ENCODE assay signal across 9 cellular contexts in the genomic region with DNA sequence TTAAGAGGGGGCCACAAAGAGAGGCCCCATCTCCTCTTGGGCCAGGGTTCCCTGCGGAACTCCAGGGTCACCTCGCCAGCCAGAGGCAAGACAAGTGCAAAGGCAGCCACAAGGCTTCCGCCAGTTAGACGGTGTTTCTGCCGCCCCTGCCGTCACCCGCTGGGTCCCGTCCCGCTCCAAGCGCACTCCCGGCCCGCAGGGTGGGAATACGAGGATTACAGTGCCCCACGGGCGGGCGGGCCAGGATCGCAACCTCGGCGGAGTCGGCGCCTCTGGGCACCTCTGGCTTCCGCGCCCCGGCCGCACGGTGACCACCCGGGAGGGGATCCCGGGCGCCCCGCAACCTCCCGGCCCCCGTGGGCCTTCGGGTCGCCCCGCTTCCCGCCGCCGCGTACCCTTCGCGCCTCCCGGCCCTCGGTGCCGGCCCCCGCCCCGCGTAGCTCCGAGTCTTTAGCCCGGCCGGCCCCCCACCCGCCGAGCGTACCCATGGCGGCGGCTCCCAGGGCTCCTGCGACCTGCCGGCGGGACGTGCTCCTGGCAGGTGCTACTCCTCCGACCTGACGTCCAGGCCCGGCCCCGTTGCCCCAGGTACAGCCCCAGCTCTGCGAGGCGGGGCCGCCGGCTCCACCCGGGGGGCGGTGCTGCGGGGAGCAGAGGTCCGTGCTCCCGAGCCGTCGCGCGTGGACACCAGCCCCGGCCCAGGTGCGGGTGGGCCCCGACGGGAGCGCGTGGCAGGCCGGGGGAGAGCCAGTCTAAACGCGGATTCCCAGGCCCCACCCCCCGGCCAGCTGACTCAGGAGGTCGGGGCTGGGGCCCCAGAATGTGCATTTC. TPM values are rescaled to one million over a fixed set of nuclear protein-coding genes. Genes with fewer than 3 reads are reported as not detected.
DNase-seq lines count a peak whose midpoint lies in the region; ATAC-seq and TF ChIP-seq lines count a peak whose summit lies in the region.
"Had no signal": no experiment of that assay in that cellular context is flagged by ENCODE, and none has a peak within 500 bp of the region (broad histone marks: within the 10 kb centered on the region; RNA-seq: fewer than 3 reads in every experiment).

A gene with protein sequence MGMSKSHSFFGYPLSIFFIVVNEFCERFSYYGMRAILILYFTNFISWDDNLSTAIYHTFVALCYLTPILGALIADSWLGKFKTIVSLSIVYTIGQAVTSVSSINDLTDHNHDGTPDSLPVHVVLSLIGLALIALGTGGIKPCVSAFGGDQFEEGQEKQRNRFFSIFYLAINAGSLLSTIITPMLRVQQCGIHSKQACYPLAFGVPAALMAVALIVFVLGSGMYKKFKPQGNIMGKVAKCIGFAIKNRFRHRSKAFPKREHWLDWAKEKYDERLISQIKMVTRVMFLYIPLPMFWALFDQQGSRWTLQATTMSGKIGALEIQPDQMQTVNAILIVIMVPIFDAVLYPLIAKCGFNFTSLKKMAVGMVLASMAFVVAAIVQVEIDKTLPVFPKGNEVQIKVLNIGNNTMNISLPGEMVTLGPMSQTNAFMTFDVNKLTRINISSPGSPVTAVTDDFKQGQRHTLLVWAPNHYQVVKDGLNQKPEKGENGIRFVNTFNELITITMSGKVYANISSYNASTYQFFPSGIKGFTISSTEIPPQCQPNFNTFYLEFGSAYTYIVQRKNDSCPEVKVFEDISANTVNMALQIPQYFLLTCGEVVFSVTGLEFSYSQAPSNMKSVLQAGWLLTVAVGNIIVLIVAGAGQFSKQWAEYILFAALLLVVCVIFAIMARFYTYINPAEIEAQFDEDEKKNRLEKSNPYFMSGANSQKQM (minus strand): TSS at position 562 of the 831 bp plus-strand sequence. CDS start 74 bp downstream, at position 488.

- no peak for TF ChIP-seq EP300 in sigmoid colon (IDR thresholded peaks at IDR 0.05)

- H3K9me3 Mint-ChIP-seq in activated CD8-positive, alpha-beta T cell treated with anti-CD3 and anti-CD28 coated beads for 36 hours: peaks cover 9% of the 10 kb centered on the region

- POLR2A ChIA-PET in activated CD8-positive, alpha-beta T cell treated with anti-CD3 and anti-CD28 coated beads for 36 hours (lab: Charles Lee): interaction anchor here (1.0 kb wide), 1 partner anchor 10 kb away, joined by 3 read pairs; no protein-coding TSS in a partner anchor

- peak; percentile 10 for ATAC-seq in activated CD8-positive, alpha-beta T cell treated with anti-CD3 and anti-CD28 coated beads for 36 hours
- no peak for ATAC-seq in GM18861 (IDR thresholded peaks at IDR 0.05; ENCODE audit: unreplicated experiment)

- peaks cover 55% of the 10 kb centered on the region for H3K27me3 Mint-ChIP-seq in activated CD8-positive, alpha-beta T cell treated with anti-CD3 and anti-CD28 coated beads for 36 hours

- H3K4me1 Mint-ChIP-seq in activated CD8-positive, alpha-beta T cell treated with anti-CD3 and anti-CD28 coated beads for 36 hours (ENCODE audit: low read depth): peaks cover 1% of the 10 kb centered on the region
- H3K4me1 Mint-ChIP-seq: central memory CD8-positive, alpha-beta T cell had no signal

- TF ChIP-seq CTCF in activated CD8-positive, alpha-beta T cell treated with anti-CD3 and anti-CD28 coated beads for 36 hours (IDR thresholded peaks at IDR 0.05): no peak
- no peak for TF ChIP-seq CTCF in sigmoid colon (IDR thresholded peaks at IDR 0.05)
- TF ChIP-seq CTCF in GM13976 (IDR thresholded peaks at IDR 0.05; ENCODE audit: borderline replicate concordance, control extremely low read depth, extremely low read depth, insufficient read depth, missing control alignments): no peak

- peak within 1 kb of the TSS; percentile 56 for H3K4me3 ChIP-seq in iPS-18c (ENCODE audit: insufficient read depth, low read depth, low read length)
- H3K4me3 ChIP-seq in sigmoid colon: peak within 1 kb of the TSS in 3 of 4 donors; percentile 27 to 36 (median 35)

- in situ Hi-C loops in GM13976 (cut with MboI; ENCODE audit: low sequenced_read_pairs, unreplicated experiment): no loop called here

- H3K27ac ChIP-seq in sigmoid colon: no peak within 1 kb of the TSS

- WGBS in sigmoid colon, 2 donors: 2 to 4% methylated on average over 87 of the region's 87 CpGs

- peaks cover 3% of the 10 kb centered on the region for H3K36me3 Mint-ChIP-seq in activated CD8-positive, alpha-beta T cell treated with anti-CD3 and anti-CD28 coated beads for 36 hours (ENCODE audit: low read depth)

- no peak for TF ChIP-seq POLR2A in sigmoid colon (IDR thresholded peaks at IDR 0.05)

- CTCF ChIA-PET in activated CD8-positive, alpha-beta T cell treated with anti-CD3 and anti-CD28 coated beads for 36 hours (lab: Charles Lee): no interaction called here

- H3K27ac Mint-ChIP-seq in activated CD8-positive, alpha-beta T cell treated with anti-CD3 and anti-CD28 coated beads for 36 hours: no peak within 1 kb of the TSS

- intact Hi-C loops in activated CD8-positive, alpha-beta T cell treated with anti-CD3 and anti-CD28 coated beads for 36 hours (cut with micrococcal nuclease): no loop called here
- intact Hi-C loops in sigmoid colon (cut with DNase I): no loop called here

- DNase-seq in GM03348 (ENCODE audit: low spot score) (peak; percentile 46), sigmoid colon (no peak), GM19238 (ENCODE audit: insufficient read length, low spot score) (no peak), GM13976 (ENCODE audit: low spot score) (no peak), activated T-cell treated with anti-CD3 and anti-CD28 coated beads for 4 hours (no peak)
- no peak for DNase-seq in activated CD8-positive, alpha-beta T cell treated with anti-CD3 and anti-CD28 coated beads for 36 hours

- H3K9me3 ChIP-seq in iPS-18c (ENCODE audit: control insufficient read depth, insufficient read depth, low read length) (peaks cover 4% of the 10 kb centered on the region), sigmoid colon (no peaks in the 10 kb centered on the region)

- no peaks in the 10 kb centered on the region for H3K36me3 ChIP-seq in sigmoid colon

- H3K27me3 ChIP-seq in sigmoid colon: peaks cover 14 to 47% (median 29%) of the 10 kb centered on the region in 3 donors

- H3K4me1 ChIP-seq in sigmoid colon: peaks cover 0 to 15% (median 12%) of the 10 kb centered on the region in 4 donors

- no peak within 1 kb of the TSS for H3K4me3 Mint-ChIP-seq in activated CD8-positive, alpha-beta T cell treated with anti-CD3 and anti-CD28 coated beads for 36 hours
- H3K4me3 Mint-ChIP-seq: central memory CD8-positive, alpha-beta T cell had no signal

RNA-seq across cellular contexts. Expression of the gene that starts here (rescaled TPM):
- total RNA-seq in activated CD8-positive, alpha-beta T cell treated with anti-CD3 and anti-CD28 coated beads for 36 hours: not detected
- total RNA-seq in sigmoid colon: under 1 TPM in 2 of 4 donors, not detected in 2; under 0.01 to 0.83 TPM
- 10 to 100 TPM in 1 of 3 donors, 1 to 10 TPM in 2; 2.1 to 11.1 (median 4.2) TPM for polyA plus RNA-seq in sigmoid colon

Comparison
In these comparisons a context has a peak if more than half of its experiments do, and no peak if none do; other contexts are left out.
1. Peak in ATAC-seq in activated CD8-positive, alpha-beta T cell treated with anti-CD3 and anti-CD28 coated beads for 36 hours; RNA of the gene not detected or under 1 TPM.